28 cellular contexts compared by ENCODE assay signal in the genomic region with DNA sequence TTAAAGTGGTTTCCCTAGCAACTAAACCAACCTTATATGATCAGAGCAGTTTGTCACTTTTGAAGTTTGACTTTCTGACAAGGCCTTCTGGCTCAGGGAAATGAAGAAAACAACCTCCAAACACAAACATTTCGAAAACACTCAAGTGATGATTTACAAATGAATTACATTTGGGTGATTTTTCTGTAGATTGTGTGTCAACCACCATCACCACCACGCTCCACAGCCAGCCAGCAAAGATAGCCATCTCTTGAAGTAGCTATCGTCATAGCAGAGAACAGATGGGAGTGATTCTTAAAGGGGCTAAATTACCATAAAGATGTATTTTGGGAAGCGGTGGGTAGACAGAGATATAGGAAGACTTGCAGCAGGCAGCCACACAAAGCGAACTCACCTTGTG. TPM values are rescaled to one million over a fixed set of nuclear protein-coding genes. Genes with fewer than 3 reads are reported as not detected.
"Had no signal": no experiment of that assay in that cellular context is flagged by ENCODE, and none has a peak within 500 bp of the region (broad histone marks: within the 10 kb centered on the region; RNA-seq: fewer than 3 reads in every experiment).

No MANE protein-coding gene starts in this region.

- ATAC-seq: effector memory CD8-positive, alpha-beta T cell; gastroesophageal sphincter; left cardiac atrium; left ventricle myocardium superior; stimulated activated naive CD8-positive, alpha-beta T cell treated with anti-CD3 and anti-CD28 coated beads, Interleukin-15, Interleukin-2, amounts not matched to agents 100 U/mL and 50 U/mL, for 24 hours had no signal

- H3K4me3 ChIP-seq: adrenal gland, ascending aorta, coronary artery, gastroesophageal sphincter, hepatocyte, ovary, right lobe of liver, thoracic aorta, upper lobe of left lung, vagina had no signal

- H3K4me3 Mint-ChIP-seq: activated naive CD4-positive, alpha-beta T cell treated with anti-CD3 and anti-CD28 coated beads for 36 hours; activated naive CD8-positive, alpha-beta T cell treated with anti-CD3 and anti-CD28 coated beads for 36 hours; effector memory CD8-positive, alpha-beta T cell; nephron had no signal

- H3K79me2 ChIP-seq: hepatocyte had no signal

- H3K36me3 ChIP-seq: adrenal gland, ascending aorta, brain microvascular endothelial cell, gastroesophageal sphincter, neutrophil, ovary, right lobe of liver, thoracic aorta, upper lobe of left lung, vagina had no signal

- H3K27me3 ChIP-seq: adrenal gland, ascending aorta, brain microvascular endothelial cell, gastroesophageal sphincter, hepatocyte, neutrophil, ovary, right lobe of liver, upper lobe of left lung, vagina had no signal

- H3K27ac ChIP-seq: adrenal gland, ascending aorta, brain microvascular endothelial cell, coronary artery, gastroesophageal sphincter, hepatocyte, neutrophil, ovary, right lobe of liver, thoracic aorta, upper lobe of left lung, vagina, VCaP had no signal

- H2AFZ ChIP-seq: hepatocyte had no signal

- H3K27ac Mint-ChIP-seq: activated naive CD4-positive, alpha-beta T cell treated with anti-CD3 and anti-CD28 coated beads for 36 hours; activated naive CD8-positive, alpha-beta T cell treated with anti-CD3 and anti-CD28 coated beads for 36 hours; effector memory CD8-positive, alpha-beta T cell; nephron; progenitor cell of endocrine pancreas had no signal

- H3K4me1 Mint-ChIP-seq: activated naive CD8-positive, alpha-beta T cell treated with anti-CD3 and anti-CD28 coated beads for 36 hours had no signal

- H3K4me2 ChIP-seq: hepatocyte had no signal

- H3K9me3 ChIP-seq: adrenal gland, ascending aorta, gastroesophageal sphincter, neutrophil, ovary, right lobe of liver, thoracic aorta, upper lobe of left lung, vagina had no signal

- H3K4me1 ChIP-seq: adrenal gland, ascending aorta, gastroesophageal sphincter, right lobe of liver, upper lobe of left lung, vagina had no signal

- H3K27me3 Mint-ChIP-seq: activated naive CD8-positive, alpha-beta T cell treated with anti-CD3 and anti-CD28 coated beads for 36 hours; effector memory CD8-positive, alpha-beta T cell had no signal

- H3K9me3 Mint-ChIP-seq: activated naive CD8-positive, alpha-beta T cell treated with anti-CD3 and anti-CD28 coated beads for 36 hours had no signal

- H3K36me3 Mint-ChIP-seq: activated naive CD8-positive, alpha-beta T cell treated with anti-CD3 and anti-CD28 coated beads for 36 hours had no signal

- DNase-seq: activated CD4-positive, alpha-beta T cell treated with anti-CD3 and anti-CD28 coated beads for 4 hours; activated CD4-positive, alpha-beta T cell treated with anti-CD3 and anti-CD28 coated beads, Interleukin-2, amount 50 U/mL, for 4 hours; activated CD8-positive, alpha-beta memory T cell treated with anti-CD3 and anti-CD28 coated beads for 24 hours; activated effector memory CD4-positive, alpha-beta T cell treated with anti-CD3 and anti-CD28 coated beads, Interleukin-2, amount 50 U/mL, for 16 hours; activated naive CD4-positive, alpha-beta T cell treated with anti-CD3 and anti-CD28 coated beads for 36 hours; activated naive CD8-positive, alpha-beta T cell treated with anti-CD3 and anti-CD28 coated beads for 36 hours; adrenal gland; brain microvascular endothelial cell; effector memory CD8-positive, alpha-beta T cell; erythroblast; left cardiac atrium; left ventricle myocardium superior; ovary; right lobe of liver; stimulated activated CD4-positive, alpha-beta T cell treated with anti-CD3 and anti-CD28 coated beads, Interleukin-2, amount 100 ng/mL, for 48 hours; stimulated activated naive CD8-positive, alpha-beta T cell treated with anti-CD3 and anti-CD28 coated beads, Interleukin-15, Interleukin-2, amounts not matched to agents 100 U/mL and 50 U/mL, for 24 hours; T-helper 9 cell; upper lobe of left lung had no signal

RNA-seq across cellular contexts. Expression of gene MLIP, which starts 16.4 kb away (rescaled TPM):
- total RNA-seq: activated naive CD4-positive, alpha-beta T cell treated with anti-CD3 and anti-CD28 coated beads for 36 hours; activated naive CD8-positive, alpha-beta T cell treated with anti-CD3 and anti-CD28 coated beads for 36 hours; ascending aorta; progenitor cell of endocrine pancreas; vagina had no signal
